14 cellular contexts compared by ENCODE assay signal in the genomic region with DNA sequence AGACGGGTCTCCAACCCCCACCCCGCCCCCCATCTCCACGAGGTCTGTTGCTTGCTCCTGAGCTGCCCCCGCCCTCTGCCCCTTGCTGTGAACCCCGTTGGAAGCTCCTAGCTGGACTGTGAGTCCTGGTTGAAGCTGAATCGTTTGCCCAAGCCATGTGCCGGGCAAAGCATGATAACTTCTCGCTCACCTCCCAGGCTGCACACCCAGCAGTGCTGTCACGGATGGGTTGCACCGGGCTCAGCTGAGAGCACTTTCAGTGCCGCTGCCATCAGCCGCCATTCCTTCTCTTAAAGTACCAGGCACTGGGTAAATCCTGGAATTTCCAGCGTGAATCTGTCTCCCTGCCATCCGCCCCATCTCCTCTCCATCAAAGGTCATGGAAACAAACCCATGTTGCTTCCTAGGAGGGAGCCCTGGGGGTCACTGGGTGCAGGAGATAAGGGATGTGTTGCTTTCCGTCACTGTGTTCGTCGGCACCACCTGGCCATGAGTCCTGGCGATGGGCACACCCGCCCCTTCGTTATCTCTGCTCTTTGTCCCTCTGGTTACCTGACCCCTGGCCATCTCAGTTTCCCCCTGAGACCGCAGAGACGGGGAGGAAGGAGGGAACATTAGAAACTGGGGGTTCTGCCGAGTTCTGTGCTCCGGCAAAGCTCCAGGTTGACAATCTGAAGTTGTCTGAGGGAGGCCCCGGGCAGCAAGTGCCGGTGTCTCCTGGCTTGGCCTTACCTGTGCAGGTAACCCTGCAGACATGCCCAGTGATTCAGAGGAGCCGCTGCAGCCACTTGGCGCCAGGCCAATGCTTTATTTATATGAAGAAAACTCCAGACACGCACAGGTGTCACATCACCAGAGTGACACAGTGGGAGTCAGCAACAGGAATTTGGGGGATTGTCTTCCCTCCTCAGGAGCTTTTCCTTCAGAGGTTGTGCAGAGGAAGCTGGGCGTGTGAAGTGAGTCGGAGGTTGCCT. TPM values are rescaled to one million over a fixed set of nuclear protein-coding genes. Genes with fewer than 3 reads are reported as not detected.
DNase-seq lines count a peak whose midpoint lies in the region; ATAC-seq and TF ChIP-seq lines count a peak whose summit lies in the region.
"Had no signal": no experiment of that assay in that cellular context is flagged by ENCODE, and none has a peak within 500 bp of the region (broad histone marks: within the 10 kb centered on the region; RNA-seq: fewer than 3 reads in every experiment).

No MANE protein-coding gene starts in this region.

- peak overlapping the region; percentile 32 for H3K27ac Mint-ChIP-seq in CD4-positive, alpha-beta T cell
- H3K27ac Mint-ChIP-seq in stimulated activated memory B cell treated with anti-CD40 and anti-IgM and Interleukin-4, amounts not matched to agents 10 μg/mL and 1 μg/mL and 100 μg/mL, for 72 hours: no peak overlapping the region
- H3K27ac Mint-ChIP-seq: natural killer cell treated with Interleukin-12 subunit alpha and Interleukin-12 subunit beta and Interleukin-15 and Interleukin-18, amount 100 ng/mL, for 72 hours had no signal

- no peaks in the 10 kb centered on the region for H3K36me3 ChIP-seq in HUES48 (ENCODE audit: control insufficient read depth, insufficient read depth, low read length)
- no peaks in the 10 kb centered on the region for H3K36me3 ChIP-seq in mammary epithelial cell (ENCODE audit: insufficient read depth, low read length)
- H3K36me3 ChIP-seq in muscle layer of duodenum (ENCODE audit: control insufficient read depth in 1 of 2, insufficient read depth in 2 of 2, low read length in 2 of 2): no peaks in the 10 kb centered on the region

- no peaks in the 10 kb centered on the region for H3K36me3 Mint-ChIP-seq in CD4-positive, alpha-beta T cell (ENCODE audit: low read depth)
- no peaks in the 10 kb centered on the region for H3K36me3 Mint-ChIP-seq in stimulated activated memory B cell treated with anti-CD40 and anti-IgM and Interleukin-4, amounts not matched to agents 10 μg/mL and 1 μg/mL and 100 μg/mL, for 72 hours
- H3K36me3 Mint-ChIP-seq: CD4-positive, alpha-beta memory T cell; natural killer cell treated with Interleukin-12 subunit alpha and Interleukin-12 subunit beta and Interleukin-15 and Interleukin-18, amount 100 ng/mL, for 72 hours had no signal

- intact Hi-C loops in CD4-positive, alpha-beta T cell (cut with DNase I, micrococcal nuclease): loop anchor here in 1 of 2 experiments (5.0 kb wide), 1 partner anchor 91 kb away; no protein-coding TSS in a partner anchor
- intact Hi-C loops in mammary epithelial cell (cut with micrococcal nuclease): no loop called here

- H3K27ac ChIP-seq in CD4-positive, alpha-beta T cell (ENCODE audit: low read depth, low read length): no peak overlapping the region
- H3K27ac ChIP-seq in HUES48 (ENCODE audit: low read depth, low read length): no peak overlapping the region
- no peak overlapping the region for H3K27ac ChIP-seq in mammary epithelial cell (ENCODE audit: insufficient read depth, low read depth, low read length)
- H3K27ac ChIP-seq in muscle layer of duodenum (ENCODE audit: low read length): no peak overlapping the region

- H3K4me1 Mint-ChIP-seq in CD4-positive, alpha-beta T cell (ENCODE audit: low read depth): peaks cover 20% of the 10 kb centered on the region
- H3K4me1 Mint-ChIP-seq in stimulated activated memory B cell treated with anti-CD40 and anti-IgM and Interleukin-4, amounts not matched to agents 10 μg/mL and 1 μg/mL and 100 μg/mL, for 72 hours: peaks cover 53% of the 10 kb centered on the region

- TF ChIP-seq CTCF in CD4-positive, alpha-beta T cell (IDR thresholded peaks at IDR 0.05): no peak
- no peak for TF ChIP-seq CTCF in mammary epithelial cell (conservative IDR thresholded peaks at IDR 0.05 in 1 of 2, IDR thresholded peaks at IDR 0.05 in 1 of 2; ENCODE audit: extremely low read depth in 1 of 2, insufficient read depth in 1 of 2, low read depth in 1 of 2, low read length in 2 of 2)

- H3K4me2 ChIP-seq in mammary epithelial cell (ENCODE audit: insufficient read depth, low read depth, low read length): no peak overlapping the region

- H2AFZ ChIP-seq in mammary epithelial cell (ENCODE audit: low read depth, low read length): no peak overlapping the region

- ATAC-seq in CD4-positive, alpha-beta T cell (ENCODE audit: poor library complexity): no peak
- no peak for ATAC-seq in HG02884 (IDR thresholded peaks at IDR 0.05; ENCODE audit: unreplicated experiment)
- no peak for ATAC-seq in stimulated activated memory B cell treated with anti-CD40 and anti-IgM and Interleukin-4, amounts not matched to agents 10 μg/mL and 1 μg/mL and 100 μg/mL, for 72 hours
- ATAC-seq: natural killer cell treated with Interleukin-12 subunit alpha and Interleukin-12 subunit beta and Interleukin-15 and Interleukin-18, amount 100 ng/mL, for 72 hours; stimulated activated naive CD8-positive, alpha-beta T cell treated with anti-CD3 and anti-CD28 coated beads, Interleukin-15, Interleukin-2, amounts not matched to agents 100 U/mL and 50 U/mL, for 24 hours had no signal

- H4K20me1 ChIP-seq in mammary epithelial cell (ENCODE audit: insufficient read depth, low read length): no peaks in the 10 kb centered on the region

- dilution Hi-C loops in mammary epithelial cell (cut with HindIII; ENCODE audit: low sequenced_read_pairs): no loop called here

- peak overlapping the region; percentile 84 for H3K4me3 ChIP-seq in HUES48 (ENCODE audit: low read depth, low read length)
- H3K4me3 ChIP-seq in mammary epithelial cell (replicated peaks in 1 of 3; ENCODE audit: insufficient read depth in 1 of 3, low read depth in 2 of 3, low read length in 3 of 3): no peak overlapping the region
- H3K4me3 ChIP-seq in muscle layer of duodenum (ENCODE audit: low read depth in 1 of 2, low read length in 2 of 2): peak overlapping the region; percentile 13 to 79

- no peak for DNase-seq in CD4-positive, alpha-beta T cell
- DNase-seq in mammary epithelial cell: peak; percentile 32
- DNase-seq in globus pallidus (ENCODE audit: low spot score): no peak
- DNase-seq in NCI-H2196 (lab: John Stamatoyannopoulos, UW; ENCODE audit: unreplicated experiment): no peak
- DNase-seq: CD4-positive, alpha-beta memory T cell; effector CD4-positive, alpha-beta T cell; hippocampal formation; NCI-H1092 treated with DMSO at 0.1 percent for 48 hours had no signal

- H3K4me3 Mint-ChIP-seq in CD4-positive, alpha-beta T cell: peak overlapping the region; percentile 87
- H3K4me3 Mint-ChIP-seq in stimulated activated memory B cell treated with anti-CD40 and anti-IgM and Interleukin-4, amounts not matched to agents 10 μg/mL and 1 μg/mL and 100 μg/mL, for 72 hours: no peak overlapping the region

- no TSS peak for BruUV-seq in mammary epithelial cell (replicated peaks; lab: Mats Ljungman, UMichigan)

- H3K9me3 Mint-ChIP-seq in CD4-positive, alpha-beta T cell: no peaks in the 10 kb centered on the region
- no peaks in the 10 kb centered on the region for H3K9me3 Mint-ChIP-seq in stimulated activated memory B cell treated with anti-CD40 and anti-IgM and Interleukin-4, amounts not matched to agents 10 μg/mL and 1 μg/mL and 100 μg/mL, for 72 hours
- H3K9me3 Mint-ChIP-seq: CD4-positive, alpha-beta memory T cell; natural killer cell treated with Interleukin-12 subunit alpha and Interleukin-12 subunit beta and Interleukin-15 and Interleukin-18, amount 100 ng/mL, for 72 hours had no signal

- H3K9me3 ChIP-seq in CD4-positive, alpha-beta T cell (ENCODE audit: control insufficient read depth, low read length): no peaks in the 10 kb centered on the region
- H3K9me3 ChIP-seq in HUES48 (ENCODE audit: control insufficient read depth, insufficient read depth, low read length) (no peaks in the 10 kb centered on the region), mammary epithelial cell (replicated peaks; ENCODE audit: insufficient read depth, low read length) (no peaks in the 10 kb centered on the region), muscle layer of duodenum (ENCODE audit: control insufficient read depth in 1 of 2, low read length in 2 of 2) (no peaks in the 10 kb centered on the region)

- POLR2A ChIA-PET in CD4-positive, alpha-beta T cell (lab: Charles Lee): interaction anchor here (0.6 to 2.2 kb wide), 3 partner anchors 82 to 142 kb away, joined by 3 to 15 read pairs (median 4); a partner anchor contains a TSS

- WGBS in mammary epithelial cell (ENCODE audit: low coverage, missing lambda C conversion rate): 78% methylated on average over 21 of the region's 31 CpGs

- H3K9ac ChIP-seq in HUES48 (ENCODE audit: low read depth, low read length): no peak overlapping the region
- no peak overlapping the region for H3K9ac ChIP-seq in mammary epithelial cell (ENCODE audit: insufficient read depth, low read length)

- H3K4me1 ChIP-seq in HUES48 (ENCODE audit: control insufficient read depth, insufficient read depth, low read length): peaks cover 33% of the 10 kb centered on the region
- peaks cover 6% of the 10 kb centered on the region for H3K4me1 ChIP-seq in mammary epithelial cell (ENCODE audit: insufficient read depth, low read length)
- peaks cover 6 to 60% of the 10 kb centered on the region in 2 donors for H3K4me1 ChIP-seq in muscle layer of duodenum (ENCODE audit: control insufficient read depth in 1 of 2, insufficient read depth in 2 of 2, low read length in 2 of 2)

- no peaks in the 10 kb centered on the region for H3K79me2 ChIP-seq in mammary epithelial cell (ENCODE audit: insufficient read depth, low read length)

- in situ Hi-C loops in mammary epithelial cell (cut with MboI; ENCODE audit: low sequenced_read_pairs in 2 of 2): no loop called here

- H3K27me3 Mint-ChIP-seq in CD4-positive, alpha-beta T cell: no peaks in the 10 kb centered on the region
- H3K27me3 Mint-ChIP-seq in stimulated activated memory B cell treated with anti-CD40 and anti-IgM and Interleukin-4, amounts not matched to agents 10 μg/mL and 1 μg/mL and 100 μg/mL, for 72 hours: peaks cover 69% of the 10 kb centered on the region

- CTCF ChIA-PET in CD4-positive, alpha-beta T cell (lab: Charles Lee): no interaction called here
- CTCF ChIA-PET in mammary epithelial cell (lab: Charles Lee; ENCODE audit: low non-redundant PET): no interaction called here

- no peaks in the 10 kb centered on the region for H3K27me3 ChIP-seq in CD4-positive, alpha-beta T cell (ENCODE audit: control insufficient read depth, insufficient read depth, low read length)
- H3K27me3 ChIP-seq in HUES48 (ENCODE audit: control insufficient read depth, insufficient read depth, low read length): no peaks in the 10 kb centered on the region
- peaks cover 27% of the 10 kb centered on the region for H3K27me3 ChIP-seq in mammary epithelial cell (ENCODE audit: insufficient read depth, low read length)
- peaks cover 14% of the 10 kb centered on the region for H3K27me3 ChIP-seq in muscle layer of duodenum (ENCODE audit: low read depth, low read length)

RNA-seq across cellular contexts. Expression of a gene that starts 2.7 kb away (rescaled TPM):
- total RNA-seq in CD4-positive, alpha-beta T cell: 10 to 100 TPM; 12.6 to 13.2 TPM
- total RNA-seq in mammary epithelial cell: 1 to 10 TPM in 1 of 2 donors, under 1 TPM in 1; 0.17 to 1.4 TPM
- polyA plus RNA-seq in mammary epithelial cell: 1.0 TPM
- not detected for polyA minus RNA-seq in mammary epithelial cell

Comparison
In these comparisons a context has a peak if more than half of its experiments do, and no peak if none do; other contexts are left out.
1. H3K4me3 ChIP-seq: peak in HUES48 (single experiment) and muscle layer of duodenum (2 of 2); none in mammary epithelial cell (0 of 3).
2. RNA of a gene that starts 2.7 kb away (total RNA-seq): 12.6 to 13.2 TPM in CD4-positive, alpha-beta T cell; 0.17 to 1.4 TPM in mammary epithelial cell; every median in the first group is over 4 times any median in the second.